In the genomic region with DNA sequence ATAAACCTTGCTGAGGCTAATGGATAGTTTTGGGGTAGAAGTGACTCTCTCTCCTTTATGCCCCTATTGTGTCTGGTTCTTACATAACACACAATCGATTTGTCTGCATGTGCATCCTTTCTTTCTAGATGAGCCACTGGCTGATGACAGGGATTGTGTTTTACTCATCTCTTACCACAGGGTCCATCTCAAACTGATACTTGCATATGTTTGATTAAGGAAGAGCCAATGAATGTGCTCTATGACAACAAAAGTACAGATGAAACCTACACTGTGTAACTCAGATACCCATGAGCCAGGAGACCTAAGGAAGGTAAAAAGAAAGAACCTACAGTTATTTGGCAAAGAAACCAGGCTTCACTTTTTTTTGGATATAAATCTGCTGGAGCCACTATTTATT, we compare ENCODE assay signal across 24 cellular contexts.
"Had no signal": no experiment of that assay in that cellular context is flagged by ENCODE, and none has a peak within 500 bp of the region (broad histone marks: within the 10 kb centered on the region; RNA-seq: fewer than 3 reads in every experiment).

No MANE protein-coding gene starts in this region.

- H3K9me3 ChIP-seq: Peyer's patch, SJSA1 had no signal

- H3K4me1 ChIP-seq: Peyer's patch, SJSA1 had no signal

- H3K4me3 Mint-ChIP-seq: activated CD4-positive, alpha-beta T cell treated with anti-CD3 and anti-CD28 coated beads, Interleukin-2, amount 10 ng/mL, durations not matched to agents 7 days and 5 days; brain; central memory CD8-positive, alpha-beta T cell; IgD-negative memory B cell; T-helper 1 cell treated with Interleukin-12 subunit alpha and Interleukin-12 subunit beta and Interleukin-4 antibody, amounts not matched to agents 30 μg/mL and 1 μg/mL, for 36 hours had no signal

- DNase-seq: activated CD4-positive, alpha-beta T cell treated with anti-CD3 and anti-CD28 coated beads for 1 hour; activated CD4-positive, alpha-beta T cell treated with anti-CD3 and anti-CD28 coated beads, Interleukin-2, amount 10 ng/mL, durations not matched to agents 7 days and 5 days; activated CD8-positive, alpha-beta memory T cell treated with anti-CD3 and anti-CD28 coated beads, Interleukin-2, amount 50 U/mL, for 4 hours; activated gamma-delta T cell treated with Interleukin-2 at 50 U/mL for 16 hours; activated naive CD4-positive, alpha-beta T cell treated with anti-CD3 and anti-CD28 coated beads, Interleukin-2, amount 50 U/mL, for 16 hours; amygdala; KG1; NCI-H1048; NCI-H146; NCI-H187 treated with DMSO at 0.1 percent for 48 hours; NCI-H2081 treated with DMSO at 0.1 percent for 48 hours; NCI-H446; NCI-H524; Peyer's patch; SHP77; SW 1271 had no signal

- H3K4me1 Mint-ChIP-seq: brain; central memory CD8-positive, alpha-beta T cell had no signal

- H3K9me3 Mint-ChIP-seq: activated CD4-positive, alpha-beta T cell treated with anti-CD3 and anti-CD28 coated beads, Interleukin-2, amount 10 ng/mL, durations not matched to agents 7 days and 5 days; brain; central memory CD8-positive, alpha-beta T cell had no signal

- H3K36me3 ChIP-seq: Peyer's patch, SJSA1 had no signal

- H3K27me3 ChIP-seq: Peyer's patch, SJSA1 had no signal

- H3K27me3 Mint-ChIP-seq: central memory CD8-positive, alpha-beta T cell had no signal

- ATAC-seq: SK-N-SH treated with all-trans-retinoic acid at 6 μM for 48 hours had no signal

- H3K27ac Mint-ChIP-seq: activated CD4-positive, alpha-beta T cell treated with anti-CD3 and anti-CD28 coated beads, Interleukin-2, amount 10 ng/mL, durations not matched to agents 7 days and 5 days; activated T-helper 2 cell treated with anti-CD3 and anti-CD28 coated beads, Interferon-gamma antibody, Interleukin-2, Interleukin-4, amounts not matched to agents 10 μg/mL and 5 μg/mL and 100 μg/mL, durations not matched to agents 14 hours and 24 hours and 36 hours; brain; IgD-negative memory B cell; T-helper 1 cell treated with Interleukin-12 subunit alpha and Interleukin-12 subunit beta and Interleukin-4 antibody, amounts not matched to agents 30 μg/mL and 1 μg/mL, for 36 hours had no signal

- H3K4me3 ChIP-seq: Peyer's patch, SJSA1 had no signal

- H3K27ac ChIP-seq: Peyer's patch, SJSA1 had no signal

- FAIRE-seq: astrocyte had no signal
